28 cellular contexts compared by ENCODE assay signal in the genomic region with DNA sequence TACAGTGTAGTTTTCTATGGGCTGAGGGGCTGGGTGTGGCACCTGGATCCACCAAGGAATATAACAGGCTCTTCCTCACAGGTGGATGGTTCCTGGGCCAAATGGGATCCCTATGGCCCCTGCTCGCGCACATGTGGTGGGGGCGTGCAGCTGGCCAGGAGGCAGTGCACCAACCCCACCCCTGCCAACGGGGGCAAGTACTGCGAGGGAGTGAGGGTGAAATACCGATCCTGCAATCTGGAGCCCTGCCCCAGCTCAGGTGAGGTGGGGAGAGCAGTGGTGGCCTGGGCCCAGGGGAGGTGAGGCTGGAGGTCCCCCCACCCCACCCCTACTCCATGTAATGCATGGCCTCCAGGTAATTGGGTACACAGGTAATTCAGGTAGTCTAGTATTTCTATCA. TPM values are rescaled to one million over a fixed set of nuclear protein-coding genes. Genes with fewer than 3 reads are reported as not detected.
A peak's percentile ranks its signal among the peaks of the same experiment; 100 is the strongest.
DNase-seq lines count a peak whose midpoint lies in the region; ATAC-seq and TF ChIP-seq lines count a peak whose summit lies in the region.
"Had no signal": no experiment of that assay in that cellular context is flagged by ENCODE, and none has a peak within 500 bp of the region (broad histone marks: within the 10 kb centered on the region; RNA-seq: fewer than 3 reads in every experiment).

No MANE protein-coding gene starts in this region.

- no peak overlapping the region for H3K4ac ChIP-seq in mesenchymal stem cell (ENCODE audit: low read depth in 1 of 2, low read length in 2 of 2)

- DNase-seq in natural killer cell treated with Interleukin-12 subunit alpha and Interleukin-12 subunit beta and Interleukin-15 and Interleukin-18, amount 100 ng/mL, for 72 hours (ENCODE audit: low spot score): no peak
- DNase-seq in natural killer cell (no peak), mesenchymal stem cell (no peak), osteoblast (ENCODE audit: insufficient read length, low spot score, missing footprints) (peak; percentile 30), UCSD-AML1 (lab: John Stamatoyannopoulos, UW; ENCODE audit: unreplicated experiment) (no peak), chondrocyte (ENCODE audit: low spot score) (no peak), AG08395 (ENCODE audit: low spot score) (no peak)
- DNase-seq: BE2C; C1 segment of cervical spinal cord; CD4-positive, alpha-beta memory T cell; CD4-positive, CD25-positive, alpha-beta regulatory T cell; CD8-positive, alpha-beta memory T cell; COR-L47; DMS 273 treated with DMSO at 0.1 percent for 48 hours; DMS153; DMS53; DMS79; DND-41; EL; GDM1 had no signal

- peak overlapping the region in 1 of 2 experiments; percentile 7 for H3K4me3 ChIP-seq in mesenchymal stem cell (ENCODE audit: insufficient read depth in 1 of 2, low read depth in 1 of 2, low read length in 2 of 2)
- H3K4me3 ChIP-seq in osteoblast (ENCODE audit: insufficient read depth, low read length): no peak overlapping the region
- H3K4me3 ChIP-seq: A549, BLaER1, GM12878 had no signal

- intact Hi-C loops in natural killer cell (cut with micrococcal nuclease): no loop called here

- H4K91ac ChIP-seq in mesenchymal stem cell (ENCODE audit: low read length): peak overlapping the region; percentile 62

- H3K14ac ChIP-seq in mesenchymal stem cell (ENCODE audit: low read length in 2 of 2): no peak overlapping the region

- no peaks in the 10 kb centered on the region for H3K36me3 Mint-ChIP-seq in natural killer cell treated with Interleukin-12 subunit alpha and Interleukin-12 subunit beta and Interleukin-15 and Interleukin-18, amount 100 ng/mL, for 72 hours
- H3K36me3 Mint-ChIP-seq in natural killer cell: no peaks in the 10 kb centered on the region
- H3K36me3 Mint-ChIP-seq in chondrocyte (ENCODE audit: low read depth): peaks cover 27% of the 10 kb centered on the region
- H3K36me3 Mint-ChIP-seq: CD14-positive monocyte; CD4-positive, alpha-beta memory T cell; CD4-positive, CD25-positive, alpha-beta regulatory T cell; CD8-positive, alpha-beta memory T cell had no signal

- peak overlapping the region; percentile 29 for H4K8ac ChIP-seq in mesenchymal stem cell (ENCODE audit: low read length)

- no peaks in the 10 kb centered on the region for H3K9me3 ChIP-seq in mesenchymal stem cell (ENCODE audit: control insufficient read depth, low read length)
- H3K9me3 ChIP-seq in osteoblast (ENCODE audit: low read depth, low read length): no peaks in the 10 kb centered on the region
- H3K9me3 ChIP-seq: A549, BE2C, BLaER1 had no signal

- H2BK12ac ChIP-seq in mesenchymal stem cell (ENCODE audit: low read length in 2 of 2): no peak overlapping the region

- H3K36me3 ChIP-seq in mesenchymal stem cell (ENCODE audit: control insufficient read depth in 1 of 2, insufficient read depth in 2 of 2, low read depth in 1 of 2, low read length in 2 of 2) (peaks cover 50 to 91% of the 10 kb centered on the region in 2 experiments), osteoblast (ENCODE audit: insufficient read depth, low read length) (no peaks in the 10 kb centered on the region)
- H3K36me3 ChIP-seq: BE2C, BLaER1 had no signal

- no peak overlapping the region for H3K18ac ChIP-seq in mesenchymal stem cell (ENCODE audit: low read depth in 1 of 2, low read length in 2 of 2)

- H3K79me1 ChIP-seq in mesenchymal stem cell (replicated peaks; ENCODE audit: low read length, poor library complexity, severe bottlenecking): no peaks in the 10 kb centered on the region

- no peaks in the 10 kb centered on the region for H3K9me3 Mint-ChIP-seq in natural killer cell treated with Interleukin-12 subunit alpha and Interleukin-12 subunit beta and Interleukin-15 and Interleukin-18, amount 100 ng/mL, for 72 hours
- H3K9me3 Mint-ChIP-seq in natural killer cell (no peaks in the 10 kb centered on the region), chondrocyte (ENCODE audit: low read depth) (no peaks in the 10 kb centered on the region)
- H3K9me3 Mint-ChIP-seq: CD14-positive monocyte; CD4-positive, alpha-beta memory T cell; CD4-positive, CD25-positive, alpha-beta regulatory T cell; CD8-positive, alpha-beta memory T cell had no signal

- H3K27me3 ChIP-seq in mesenchymal stem cell (ENCODE audit: control insufficient read depth in 1 of 2, insufficient read depth in 1 of 2, low read length in 2 of 2) (no peaks in the 10 kb centered on the region), osteoblast (ENCODE audit: insufficient read depth, low read length) (no peaks in the 10 kb centered on the region)
- H3K27me3 ChIP-seq: BE2C, BLaER1 had no signal

- no peak overlapping the region for H3K23ac ChIP-seq in mesenchymal stem cell (ENCODE audit: low read length in 2 of 2)

- 93% methylated on average over 6 of the region's 6 CpGs for WGBS in mesenchymal stem cell

- H2BK5ac ChIP-seq in mesenchymal stem cell (ENCODE audit: low read depth, low read length, poor library complexity, severe bottlenecking): no peak overlapping the region

- H3K9ac ChIP-seq in mesenchymal stem cell (ENCODE audit: low read length): no peak overlapping the region
- H3K9ac ChIP-seq: BLaER1 had no signal

- peaks cover 4% of the 10 kb centered on the region for H3K4me1 ChIP-seq in mesenchymal stem cell (ENCODE audit: control insufficient read depth, insufficient read depth, low read depth, low read length)
- H3K4me1 ChIP-seq in osteoblast (ENCODE audit: insufficient read depth, low read length): no peaks in the 10 kb centered on the region
- H3K4me1 ChIP-seq: A549, BE2C, BLaER1 had no signal

- peak; percentile 16 to 49 for ATAC-seq in natural killer cell treated with Interleukin-12 subunit alpha and Interleukin-12 subunit beta and Interleukin-15 and Interleukin-18, amount 100 ng/mL, for 72 hours
- ATAC-seq in natural killer cell: no peak
- ATAC-seq: A549, GM12878 had no signal

- no peak overlapping the region for H2AFZ ChIP-seq in mesenchymal stem cell (ENCODE audit: low read depth, low read length)
- H2AFZ ChIP-seq in osteoblast (ENCODE audit: low read length): no peak overlapping the region

- H3K4me2 ChIP-seq in mesenchymal stem cell (ENCODE audit: low read length, poor library complexity, severe bottlenecking) (no peak overlapping the region), osteoblast (ENCODE audit: insufficient read depth, low read length) (no peak overlapping the region)
- H3K4me2 ChIP-seq: A549, BLaER1 had no signal

- no peak overlapping the region for H3K4me3 Mint-ChIP-seq in natural killer cell treated with Interleukin-12 subunit alpha and Interleukin-12 subunit beta and Interleukin-15 and Interleukin-18, amount 100 ng/mL, for 72 hours
- H3K4me3 Mint-ChIP-seq in natural killer cell (no peak overlapping the region), chondrocyte (ENCODE audit: unreplicated experiment) (no peak overlapping the region)
- H3K4me3 Mint-ChIP-seq: CD14-positive monocyte; CD4-positive, alpha-beta memory T cell; CD4-positive, CD25-positive, alpha-beta regulatory T cell; CD8-positive, alpha-beta memory T cell had no signal

- no peak overlapping the region for H2AK5ac ChIP-seq in mesenchymal stem cell (ENCODE audit: low read length, severe bottlenecking)

- H4K20me1 ChIP-seq in osteoblast (ENCODE audit: insufficient read depth, low read length): no peaks in the 10 kb centered on the region
- H4K20me1 ChIP-seq: BLaER1 had no signal

- H2BK15ac ChIP-seq in mesenchymal stem cell (ENCODE audit: low read depth, poor library complexity, severe bottlenecking): no peak overlapping the region

- H3K4me1 Mint-ChIP-seq in natural killer cell treated with Interleukin-12 subunit alpha and Interleukin-12 subunit beta and Interleukin-15 and Interleukin-18, amount 100 ng/mL, for 72 hours (ENCODE audit: low read depth in 2 of 2): no peaks in the 10 kb centered on the region
- H3K4me1 Mint-ChIP-seq in natural killer cell: no peaks in the 10 kb centered on the region
- H3K4me1 Mint-ChIP-seq in chondrocyte (ENCODE audit: low read depth): no peaks in the 10 kb centered on the region
- H3K4me1 Mint-ChIP-seq: CD4-positive, alpha-beta memory T cell; CD4-positive, CD25-positive, alpha-beta regulatory T cell; CD8-positive, alpha-beta memory T cell had no signal

- no peaks in the 10 kb centered on the region for H3K79me2 ChIP-seq in osteoblast (ENCODE audit: insufficient read depth, low read length)

- no peak overlapping the region for H3K27ac Mint-ChIP-seq in natural killer cell treated with Interleukin-12 subunit alpha and Interleukin-12 subunit beta and Interleukin-15 and Interleukin-18, amount 100 ng/mL, for 72 hours
- H3K27ac Mint-ChIP-seq in natural killer cell (no peak overlapping the region), chondrocyte (ENCODE audit: unreplicated experiment) (no peak overlapping the region)
- H3K27ac Mint-ChIP-seq: CD14-positive monocyte; CD4-positive, alpha-beta memory T cell; CD4-positive, CD25-positive, alpha-beta regulatory T cell; CD8-positive, alpha-beta memory T cell had no signal

- H3K27ac ChIP-seq in mesenchymal stem cell (ENCODE audit: low read length, poor library complexity, severe bottlenecking): no peak overlapping the region
- H3K27ac ChIP-seq in osteoblast (ENCODE audit: low read depth, low read length): no peak overlapping the region
- H3K27ac ChIP-seq: 22Rv1, A549, BLaER1 had no signal

- H2BK120ac ChIP-seq in mesenchymal stem cell (ENCODE audit: low read depth, low read length): no peak overlapping the region

- no peaks in the 10 kb centered on the region for H3K27me3 Mint-ChIP-seq in natural killer cell treated with Interleukin-12 subunit alpha and Interleukin-12 subunit beta and Interleukin-15 and Interleukin-18, amount 100 ng/mL, for 72 hours
- H3K27me3 Mint-ChIP-seq in natural killer cell (ENCODE audit: low read depth in 2 of 2): no peaks in the 10 kb centered on the region
- no peaks in the 10 kb centered on the region for H3K27me3 Mint-ChIP-seq in chondrocyte (ENCODE audit: low read depth)
- H3K27me3 Mint-ChIP-seq: CD4-positive, CD25-positive, alpha-beta regulatory T cell; CD8-positive, alpha-beta memory T cell had no signal

- no peak for TF ChIP-seq CTCF in natural killer cell (IDR thresholded peaks at IDR 0.05)
- no peak for TF ChIP-seq CTCF in osteoblast (IDR thresholded peaks at IDR 0.05; ENCODE audit: extremely low read depth, low read depth, low read length)
- no peak for TF ChIP-seq CTCF in chondrocyte (IDR thresholded peaks at IDR 0.05)

RNA-seq across cellular contexts. Expression of gene ADAMTS15, which starts 20.7 kb away (rescaled TPM):
- total RNA-seq in natural killer cell treated with Interleukin-12 subunit alpha and Interleukin-12 subunit beta and Interleukin-15 and Interleukin-18, amount 100 ng/mL, for 72 hours: not detected
- total RNA-seq in natural killer cell (under 1 TPM in 1 of 3 donors, not detected in 2; 0.20 TPM), osteoblast (2.1 and 4.3 TPM in 2 replicates), chondrocyte (16.8 to 140 TPM (median 136 TPM) in 3 replicates)
- 0.50 TPM for polyA plus RNA-seq in mesenchymal stem cell (2013, experiment 1 of 2)
- polyA plus RNA-seq in mesenchymal stem cell (2013, experiment 2 of 2): 0.45 TPM
- total RNA-seq: CD4-positive, alpha-beta memory T cell; CD4-positive, CD25-positive, alpha-beta regulatory T cell; CD8-positive, alpha-beta memory T cell; G401; GM12878 had no signal
- polyA plus RNA-seq: CD14-positive monocyte; CD4-positive, alpha-beta memory T cell; CD4-positive, CD25-positive, alpha-beta regulatory T cell; CD8-positive, alpha-beta memory T cell; GM12878 had no signal

RNA-seq across cellular contexts. Expression of gene ADAMTS8, which starts 40.8 kb away (rescaled TPM):
- not detected for total RNA-seq in natural killer cell treated with Interleukin-12 subunit alpha and Interleukin-12 subunit beta and Interleukin-15 and Interleukin-18, amount 100 ng/mL, for 72 hours
- total RNA-seq in natural killer cell (not detected), osteoblast (under 0.01 TPM in 1 of 2 replicates, not detected in the other), chondrocyte (0.77 to 1.0 TPM (median 1.0 TPM) in 3 replicates)
- polyA plus RNA-seq in mesenchymal stem cell (2013, experiment 1 of 2): 1.3 TPM
- 1.2 TPM for polyA plus RNA-seq in mesenchymal stem cell (2013, experiment 2 of 2)
- total RNA-seq: A172; CD4-positive, alpha-beta memory T cell; CD4-positive, CD25-positive, alpha-beta regulatory T cell; CD8-positive, alpha-beta memory T cell; Daoy; G401; GM12878 had no signal
- polyA plus RNA-seq: CD14-positive monocyte; CD4-positive, alpha-beta memory T cell; CD8-positive, alpha-beta memory T cell; GM12878 had no signal

Comparison
In these comparisons a context has a peak if more than half of its experiments do, and no peak if none do; other contexts are left out.
1. ATAC-seq: peak in natural killer cell treated with Interleukin-12 subunit alpha and Interleukin-12 subunit beta and Interleukin-15 and Interleukin-18, amount 100 ng/mL, for 72 hours (2 of 2); none in natural killer cell (0 of 3).